ENCODE assay signal across 8 cellular contexts in genomic region chr3:101561630-101562328, GRCh38. TPM values are rescaled to one million over a fixed set of nuclear protein-coding genes. Genes with fewer than 3 reads are reported as not detected.
DNase-seq lines count a peak whose midpoint lies in the region; ATAC-seq, FAIRE-seq and TF ChIP-seq lines count a peak whose summit lies in the region.

Gene TRMT10C, plus strand, starts transcription at chr3:101561868. Its CDS starts 2,914 bp downstream, at chr3:101564782.

- H3K36me3 ChIP-seq in ACC112 (ENCODE audit: insufficient read depth, low read length) (peaks cover 15% of the 10 kb centered on the region), WERI-Rb-1 (peaks cover 35% of the 10 kb centered on the region), mammary epithelial cell (ENCODE audit: insufficient read depth, low read length) (peaks cover 13% of the 10 kb centered on the region), small intestine (ENCODE audit: control insufficient read depth in 2 of 2, insufficient read depth in 2 of 2, low read length in 2 of 2) (peaks cover 4 to 12% of the 10 kb centered on the region in 2 donors)

- dilution Hi-C loops in mammary epithelial cell (cut with HindIII; ENCODE audit: low sequenced_read_pairs): no loop called here

- H3K4me3 ChIP-seq in ACC112 (ENCODE audit: low read depth, low read length): peak within 1 kb of the TSS; percentile 100
- peak within 1 kb of the TSS; percentile 100 for H3K4me3 ChIP-seq in WERI-Rb-1 (ENCODE audit: low read depth, low read length)
- H3K4me3 ChIP-seq in mammary epithelial cell (replicated peaks in 1 of 3; ENCODE audit: insufficient read depth in 1 of 3, low read depth in 2 of 3, low read length in 3 of 3): peak within 1 kb of the TSS; percentile 71 to 97 (median 92)
- peak within 1 kb of the TSS; percentile 95 to 97 for H3K4me3 ChIP-seq in small intestine (ENCODE audit: low read depth in 1 of 2, low read length in 2 of 2)

- peak within 1 kb of the TSS; percentile 92 for H3K9ac ChIP-seq in mammary epithelial cell (ENCODE audit: insufficient read depth, low read length)

- H2AFZ ChIP-seq in ACC112 (ENCODE audit: low read length, unreplicated experiment) (peak within 1 kb of the TSS; percentile 80), mammary epithelial cell (ENCODE audit: low read depth, low read length) (peak within 1 kb of the TSS; percentile 97)

- DNase-seq in NCI-H2227 (lab: John Stamatoyannopoulos, UW; ENCODE audit: unreplicated experiment) (peak; percentile 94), WERI-Rb-1 (peak; percentile 90), mammary epithelial cell (peak; percentile 91), iPS-NIHi11 (ENCODE audit: low spot score) (peak; percentile 92), small intestine (peak; percentile 92)

- BruUV-seq in mammary epithelial cell (replicated peaks; lab: Mats Ljungman, UMichigan): TSS peak; percentile 65

- intact Hi-C loops in mammary epithelial cell (cut with micrococcal nuclease): loop anchor here (10.0 kb wide), 1 partner anchor 667 kb away; no protein-coding TSS in a partner anchor

- H3K9me3 ChIP-seq in WERI-Rb-1 (ENCODE audit: severe bottlenecking) (no peaks in the 10 kb centered on the region), mammary epithelial cell (replicated peaks; ENCODE audit: insufficient read depth, low read length) (no peaks in the 10 kb centered on the region), small intestine (ENCODE audit: control insufficient read depth, low read depth) (no peaks in the 10 kb centered on the region)

- peaks cover 3% of the 10 kb centered on the region for H4K20me1 ChIP-seq in mammary epithelial cell (ENCODE audit: insufficient read depth, low read length)

- no peak for FAIRE-seq in small intestine (lab: Jason Lieb, UNC)

- 4% methylated on average over 23 of the region's 35 CpGs for WGBS in mammary epithelial cell (ENCODE audit: low coverage, missing lambda C conversion rate)
- 0% methylated on average over 35 of the region's 35 CpGs for WGBS in small intestine, 3 donors

- CTCF ChIA-PET in mammary epithelial cell (lab: Charles Lee; ENCODE audit: low non-redundant PET): no interaction called here

- H3K27me3 ChIP-seq in ACC112 (ENCODE audit: insufficient read depth, low read length) (peaks cover under 1% of the 10 kb centered on the region; the same call in 1 of the 2 replicates), WERI-Rb-1 (ENCODE audit: insufficient read depth, low read depth, severe bottlenecking) (no peaks in the 10 kb centered on the region), mammary epithelial cell (ENCODE audit: insufficient read depth, low read length) (no peaks in the 10 kb centered on the region), small intestine (ENCODE audit: control insufficient read depth in 2 of 2, insufficient read depth in 2 of 2, low read length in 2 of 2) (no peaks in the 10 kb centered on the region)

- H3K27ac ChIP-seq in ACC112 (ENCODE audit: low read depth, low read length) (peak within 1 kb of the TSS; percentile 78), WERI-Rb-1 (peak within 1 kb of the TSS; percentile 82), mammary epithelial cell (ENCODE audit: insufficient read depth, low read depth, low read length) (peak within 1 kb of the TSS; percentile 89), small intestine (ENCODE audit: low read depth in 1 of 2, low read length in 1 of 2) (peak within 1 kb of the TSS; percentile 84 to 91)

- H3K4me2 ChIP-seq in mammary epithelial cell (ENCODE audit: insufficient read depth, low read depth, low read length): peak within 1 kb of the TSS; percentile 80

- peaks cover 17% of the 10 kb centered on the region for H3K4me1 ChIP-seq in ACC112 (ENCODE audit: control insufficient read depth, insufficient read depth, low read length, unreplicated experiment)
- peaks cover 14% of the 10 kb centered on the region for H3K4me1 ChIP-seq in mammary epithelial cell (ENCODE audit: insufficient read depth, low read length)
- peaks cover 6 to 7% of the 10 kb centered on the region in 2 donors for H3K4me1 ChIP-seq in small intestine (ENCODE audit: control insufficient read depth in 2 of 2, insufficient read depth in 1 of 2, low read depth in 1 of 2, low read length in 1 of 2)

- ATAC-seq in GM18868 (IDR thresholded peaks at IDR 0.05; ENCODE audit: unreplicated experiment) (peak; percentile 100), HG03108 (IDR thresholded peaks at IDR 0.05; ENCODE audit: unreplicated experiment) (peak; percentile 99)

- in situ Hi-C loops in mammary epithelial cell (cut with MboI; ENCODE audit: low sequenced_read_pairs in 2 of 2): no loop called here

- no peak for TF ChIP-seq CTCF in WERI-Rb-1 (IDR thresholded peaks at IDR 0.05; ENCODE audit: low read depth, low read length)
- no peak for TF ChIP-seq CTCF in mammary epithelial cell (conservative IDR thresholded peaks at IDR 0.05 in 1 of 2, IDR thresholded peaks at IDR 0.05 in 1 of 2; ENCODE audit: extremely low read depth in 1 of 2, insufficient read depth in 1 of 2, low read depth in 1 of 2, low read length in 2 of 2)

- peaks cover 40% of the 10 kb centered on the region for H3K79me2 ChIP-seq in ACC112 (ENCODE audit: control insufficient read depth, insufficient read depth, low read length, unreplicated experiment)
- H3K79me2 ChIP-seq in mammary epithelial cell (ENCODE audit: insufficient read depth, low read length): peaks cover 53% of the 10 kb centered on the region

RNA-seq across cellular contexts. Expression of gene TRMT10C, which starts in this region (rescaled TPM):
- total RNA-seq in mammary epithelial cell: 10 to 100 TPM; 21.8 to 27.9 TPM
- polyA plus RNA-seq in mammary epithelial cell (23.9 TPM), small intestine (10 to 100 TPM; 13.8 to 23.7 (median 15.7) TPM)
- 7.3 TPM for polyA minus RNA-seq in mammary epithelial cell

Comparison
In these comparisons a context has a peak if more than half of its experiments do, and no peak if none do; other contexts are left out.
1. Peak in every context shown above with its lines: DNase-seq, ATAC-seq, H3K4me3 ChIP-seq and H3K27ac ChIP-seq.